Comparison of ENCODE assay signal across 1 cellular context in genomic region chr20:44447827-44448419, GRCh38.
TF ChIP-seq lines count a peak whose summit lies in the region.

No MANE protein-coding gene starts in this region.

TF ChIP-seq in HepG2, 621 proteins besides CTCF, POLR2A, EP300 and RAD21 (continued from another document and continues in another):
- TF ChIP-seq ZBTB26 (CRISPR knock-in tag; IDR thresholded peaks at IDR 0.05; ENCODE audit: borderline replicate concordance) = 0 out of 2 replicates have a peak, but pooled peaks have one; percentile 21
- 0 out of 2 replicates have a peak, but pooled peaks have one; percentile 20 for TF ChIP-seq FOSL2 (CRISPR knock-in tag; IDR thresholded peaks at IDR 0.05)
- no peak for TF ChIP-seq MATR3 (CRISPR knock-in tag; IDR thresholded peaks at IDR 0.05)
- no peak for TF ChIP-seq TBP (CRISPR knock-in tag; IDR thresholded peaks at IDR 0.05)
- TF ChIP-seq ZC3H13 (CRISPR knock-in tag; IDR thresholded peaks at IDR 0.05) = 0 out of 2 replicates have a peak, but pooled peaks have one; percentile 19
- no peak for TF ChIP-seq LRRFIP1 (CRISPR knock-in tag; conservative IDR thresholded peaks at IDR 0.05)
- peak; percentile 43; the same call in 1 of the 2 replicates for TF ChIP-seq ZNF383 (CRISPR knock-in tag; IDR thresholded peaks at IDR 0.05; ENCODE audit: borderline replicate concordance)
- TF ChIP-seq ZNF350 (CRISPR knock-in tag; IDR thresholded peaks at IDR 0.05; ENCODE audit: borderline replicate concordance, low read depth) = no peak; the same call in none of the 2 replicates
- peak; percentile 50; the same call in 1 of the 2 replicates for TF ChIP-seq NR2F2 (IDR thresholded peaks at IDR 0.05; ENCODE audit: borderline replicate concordance, low read depth)
- TF ChIP-seq CBFB (CRISPR knock-in tag; IDR thresholded peaks at IDR 0.05) = no peak
- no peak for TF ChIP-seq SKI (IDR thresholded peaks at IDR 0.05; ENCODE audit: partially characterized antibody)
- TF ChIP-seq SOX5 (CRISPR knock-in tag; IDR thresholded peaks at IDR 0.05; ENCODE audit: borderline replicate concordance) = no peak
- TF ChIP-seq TFAP4 (IDR thresholded peaks at IDR 0.05; ENCODE audit: borderline replicate concordance, low read depth) = peak; percentile 18; the same call in 1 of the 2 replicates
- no peak for TF ChIP-seq BRD4 (CRISPR knock-in tag; IDR thresholded peaks at IDR 0.05)
- no peak for TF ChIP-seq HOMEZ (CRISPR knock-in tag; IDR thresholded peaks at IDR 0.05; ENCODE audit: low read depth)
- TF ChIP-seq SALL2 (CRISPR knock-in tag; IDR thresholded peaks at IDR 0.05) = no peak
- TF ChIP-seq ZNF207 (IDR thresholded peaks at IDR 0.05; ENCODE audit: borderline replicate concordance) = no peak
- TF ChIP-seq PLRG1 (conservative IDR thresholded peaks at IDR 0.05) = no peak
- TF ChIP-seq SP5 (CRISPR knock-in tag; IDR thresholded peaks at IDR 0.05; ENCODE audit: borderline replicate concordance, low read depth) = no peak
- TF ChIP-seq ZKSCAN5 (CRISPR knock-in tag; IDR thresholded peaks at IDR 0.05) = no peak
- no peak for TF ChIP-seq ZNF589 (CRISPR knock-in tag; conservative IDR thresholded peaks at IDR 0.05)
- TF ChIP-seq HIVEP1 (CRISPR knock-in tag; IDR thresholded peaks at IDR 0.05) = no peak
- 0 out of 2 replicates have a peak, but pooled peaks have one; percentile 58 for TF ChIP-seq ZNF354B (CRISPR knock-in tag; IDR thresholded peaks at IDR 0.05)
- TF ChIP-seq DZIP1 (CRISPR knock-in tag; IDR thresholded peaks at IDR 0.05) = no peak
- no peak for TF ChIP-seq ZNF687 (CRISPR knock-in tag; IDR thresholded peaks at IDR 0.05)
- no peak for TF ChIP-seq KAT2B (IDR thresholded peaks at IDR 0.05; ENCODE audit: borderline replicate concordance, low read depth, low read length)
- no peak for TF ChIP-seq SKIL (CRISPR knock-in tag; IDR thresholded peaks at IDR 0.05; ENCODE audit: borderline replicate concordance)
- no peak for TF ChIP-seq HOXA5 (CRISPR knock-in tag; IDR thresholded peaks at IDR 0.05)
- TF ChIP-seq SRSF9 (IDR thresholded peaks at IDR 0.05; ENCODE audit: borderline replicate concordance, insufficient read depth, low read depth, low read length, poor library complexity, severe bottlenecking) = no peak
- TF ChIP-seq TCF7L2 (IDR thresholded peaks at IDR 0.05; ENCODE audit: low read depth, low read length) = no peak
- no peak for TF ChIP-seq MYC (CRISPR knock-in tag; IDR thresholded peaks at IDR 0.05; ENCODE audit: borderline replicate concordance)
- TF ChIP-seq ZNF574 (CRISPR knock-in tag; IDR thresholded peaks at IDR 0.05) = no peak
- no peak; the same call in 1 of the 2 replicates for TF ChIP-seq ZFX (CRISPR knock-in tag; IDR thresholded peaks at IDR 0.05; ENCODE audit: low read depth)
- TF ChIP-seq ZMAT5 (CRISPR knock-in tag; IDR thresholded peaks at IDR 0.05; ENCODE audit: borderline replicate concordance, low read depth) = no peak
- no peak for TF ChIP-seq ZNF124 (CRISPR knock-in tag; IDR thresholded peaks at IDR 0.05)
- no peak for TF ChIP-seq FOSL1 (CRISPR knock-in tag; IDR thresholded peaks at IDR 0.05; ENCODE audit: borderline replicate concordance)
- TF ChIP-seq FOXA1 (IDR thresholded peaks at IDR 0.05) = no peak
- TF ChIP-seq FOXA1 (CRISPR knock-in tag; IDR thresholded peaks at IDR 0.05) = no peak
- no peak for TF ChIP-seq ZFP36 (IDR thresholded peaks at IDR 0.05; ENCODE audit: borderline replicate concordance, low read depth, low read length, partially characterized antibody)
- TF ChIP-seq HMGA1 (CRISPR knock-in tag; conservative IDR thresholded peaks at IDR 0.05) = no peak
- TF ChIP-seq TFDP2 (CRISPR knock-in tag; IDR thresholded peaks at IDR 0.05) = no peak
- no peak for TF ChIP-seq HMG20A (CRISPR knock-in tag; IDR thresholded peaks at IDR 0.05; ENCODE audit: borderline replicate concordance)
- TF ChIP-seq KLF13 (CRISPR knock-in tag; IDR thresholded peaks at IDR 0.05) = no peak
- peak; percentile 32; the same call in 1 of the 2 replicates for TF ChIP-seq ZNF292 (CRISPR knock-in tag; IDR thresholded peaks at IDR 0.05; ENCODE audit: borderline replicate concordance, low read depth)
